In genomic region chr10:46223626-46224413, GRCh38 we compare ENCODE assay signal across 18 cellular contexts.
DNase-seq lines count a peak whose midpoint lies in the region; ATAC-seq, FAIRE-seq and TF ChIP-seq lines count a peak whose summit lies in the region.
"Had no signal": no experiment of that assay in that cellular context is flagged by ENCODE, and none has a peak within 500 bp of the region (broad histone marks: within the 10 kb centered on the region; RNA-seq: fewer than 3 reads in every experiment).

No MANE protein-coding gene starts in this region.

- H3K27me3 ChIP-seq in HepG2 (ENCODE audit: control insufficient read depth in 1 of 2, insufficient read depth in 2 of 2, low read length in 2 of 2) (peaks cover 0 to 24% of the 10 kb centered on the region in 2 experiments; a peak in 2 of 5 replicates), right lobe of liver (no peaks in the 10 kb centered on the region), esophagus muscularis mucosa (peaks cover 0 to 10% (median 0%) of the 10 kb centered on the region in 4 donors), vagina (no peaks in the 10 kb centered on the region)

- no peak overlapping the region for H2AFZ ChIP-seq in HepG2 (ENCODE audit: low read length)
- H2AFZ ChIP-seq: PC-9 had no signal

- no peak overlapping the region for H3K27ac Mint-ChIP-seq in activated CD4-positive, alpha-beta T cell treated with anti-CD3 and anti-CD28 coated beads, Interleukin-2, amount 10 ng/mL, durations not matched to agents 24 days and 14 days

- no peaks in the 10 kb centered on the region for H3K27me3 Mint-ChIP-seq in activated CD4-positive, alpha-beta T cell treated with anti-CD3 and anti-CD28 coated beads, Interleukin-2, amount 10 ng/mL, durations not matched to agents 24 days and 14 days

- no peak overlapping the region for H3K9ac ChIP-seq in HepG2 (ENCODE audit: insufficient read depth, low read depth, low read length)

- H3K27ac ChIP-seq in HepG2 (ENCODE audit: extremely low read length, insufficient read depth, low read length) (no peak overlapping the region), right lobe of liver (no peak overlapping the region), esophagus muscularis mucosa (replicated peaks in 1 of 4) (no peak overlapping the region), vagina (no peak overlapping the region)
- H3K27ac ChIP-seq: C4-2B had no signal

- intact Hi-C loops in activated CD4-positive, alpha-beta T cell treated with anti-CD3 and anti-CD28 coated beads, Interleukin-2, amount 10 ng/mL, durations not matched to agents 24 days and 14 days (cut with micrococcal nuclease) = no loop called here
- intact Hi-C loops in HepG2 (cut with micrococcal nuclease; ENCODE audit: unreplicated experiment) (loop anchor here (10.0 kb wide), 1 partner anchor 199 kb away; no protein-coding TSS in a partner anchor), right lobe of liver (cut with DNase I) (no loop called here), esophagus muscularis mucosa (cut with DNase I) (no loop called here), vagina (cut with DNase I) (no loop called here)

- H3K79me2 ChIP-seq in HepG2 (ENCODE audit: insufficient read depth, low read length) = no peaks in the 10 kb centered on the region

- no peaks in the 10 kb centered on the region for H3K9me3 ChIP-seq in HepG2 (ENCODE audit: low read length)
- H3K9me3 ChIP-seq in right lobe of liver = no peaks in the 10 kb centered on the region
- no peaks in the 10 kb centered on the region for H3K9me3 ChIP-seq in esophagus muscularis mucosa
- H3K9me3 ChIP-seq in vagina = no peaks in the 10 kb centered on the region
- H3K9me3 ChIP-seq: HAP-1 had no signal

- CTCF ChIA-PET in HepG2 (lab: Yijun Ruan, JAX; ENCODE audit: low intra/inter-chr PET ratio, low total read pairs) = no interaction called here

- no peaks in the 10 kb centered on the region for H3K36me3 ChIP-seq in HepG2 (replicated peaks in 1 of 2; ENCODE audit: control insufficient read depth in 1 of 2, insufficient read depth in 2 of 2, low read length in 2 of 2)
- no peaks in the 10 kb centered on the region for H3K36me3 ChIP-seq in right lobe of liver
- no peaks in the 10 kb centered on the region for H3K36me3 ChIP-seq in esophagus muscularis mucosa
- H3K36me3 ChIP-seq in vagina = no peaks in the 10 kb centered on the region
- H3K36me3 ChIP-seq: HAP-1 had no signal

- no peak for TF ChIP-seq RAD21 in HepG2 (CRISPR knock-in tag; IDR thresholded peaks at IDR 0.05)

- TF ChIP-seq EP300 in HepG2 (IDR thresholded peaks at IDR 0.05; ENCODE audit: low read depth in 2 of 2, low read length in 2 of 2) = no peak
- TF ChIP-seq EP300 in HepG2 (CRISPR knock-in tag; IDR thresholded peaks at IDR 0.05; ENCODE audit: borderline replicate concordance) = no peak
- no peak for TF ChIP-seq EP300 in esophagus muscularis mucosa (IDR thresholded peaks at IDR 0.05)

- POLR2A ChIA-PET in HepG2 (lab: Yijun Ruan, JAX) = no interaction called here

- no peak for FAIRE-seq in HepG2 (lab: Jason Lieb, UNC)
- FAIRE-seq: GM12891, GM19239 had no signal

- H3K4me3 Mint-ChIP-seq in activated CD4-positive, alpha-beta T cell treated with anti-CD3 and anti-CD28 coated beads, Interleukin-2, amount 10 ng/mL, durations not matched to agents 24 days and 14 days = no peak overlapping the region

- DNase-seq in activated CD4-positive, alpha-beta T cell treated with anti-CD3 and anti-CD28 coated beads, Interleukin-2, amount 10 ng/mL, durations not matched to agents 24 days and 14 days = peak; percentile 48
- DNase-seq in activated CD4-positive, alpha-beta T cell treated with anti-CD3 and anti-CD28 coated beads for 1 hour = no peak
- DNase-seq in HepG2 (ENCODE audit: low spot score) (no peak), right lobe of liver (no peak), esophagus muscularis mucosa (ENCODE audit: extremely low spot score) (peak; percentile 74), vagina (ENCODE audit: extremely low spot score in 2 of 2) (peak; percentile 70 to 77), NCI-H748 (lab: John Stamatoyannopoulos, UW; ENCODE audit: unreplicated experiment) (no peak)
- DNase-seq: IMR-90, NCI-H1048, NCI-H1694, NCI-H2107, NCI-H345, PC-9 had no signal

- H3K4me1 Mint-ChIP-seq in activated CD4-positive, alpha-beta T cell treated with anti-CD3 and anti-CD28 coated beads, Interleukin-2, amount 10 ng/mL, durations not matched to agents 24 days and 14 days = peaks cover 7% of the 10 kb centered on the region

- WGBS in HepG2 (ENCODE audit: low lambda C conversion rate) = 0% methylated on average over 1 of the region's 10 CpGs
- 100% methylated on average over 3 of the region's 10 CpGs for WGBS in right lobe of liver (ENCODE audit: insufficient coverage, low coverage, low lambda C conversion rate, missing lambda C conversion rate)
- 96% methylated on average over 10 of the region's 10 CpGs for WGBS in esophagus muscularis mucosa

- H3K9me3 Mint-ChIP-seq in activated CD4-positive, alpha-beta T cell treated with anti-CD3 and anti-CD28 coated beads, Interleukin-2, amount 10 ng/mL, durations not matched to agents 24 days and 14 days = no peaks in the 10 kb centered on the region

- H3K4me1 ChIP-seq in HepG2 (ENCODE audit: insufficient read depth, low read length) (peaks cover 32% of the 10 kb centered on the region), right lobe of liver (no peaks in the 10 kb centered on the region), esophagus muscularis mucosa (peaks cover 0 to 2% (median 0%) of the 10 kb centered on the region in 4 donors), vagina (no peaks in the 10 kb centered on the region)
- H3K4me1 ChIP-seq: HAP-1 had no signal

- ATAC-seq in HepG2 (no peak), right lobe of liver (no peak), HG03378 (IDR thresholded peaks at IDR 0.05; ENCODE audit: unreplicated experiment) (no peak)

- no peak for TF ChIP-seq POLR2A in HepG2 (IDR thresholded peaks at IDR 0.05; ENCODE audit: insufficient read depth in 1 of 2, low read depth in 2 of 2, low read length in 2 of 2)
- no peak for TF ChIP-seq POLR2A in right lobe of liver (IDR thresholded peaks at IDR 0.05)
- no peak for TF ChIP-seq POLR2A in esophagus muscularis mucosa (IDR thresholded peaks at IDR 0.05; ENCODE audit: low read depth)
- no peak for TF ChIP-seq POLR2A in vagina (IDR thresholded peaks at IDR 0.05)

- no TSS peak for BruUV-seq in HepG2 (replicated peaks; lab: Mats Ljungman, UMichigan)

- in situ Hi-C loops in HepG2 (cut with HindIII; ENCODE audit: extremely low pct_ligation_motif_present, low pct_unique_long_range_greater_than_20kb) = no loop called here

- H3K4me2 ChIP-seq in HepG2 (ENCODE audit: low read depth, low read length) = no peak overlapping the region

- TF ChIP-seq CTCF in HepG2 (CRISPR knock-in tag; IDR thresholded peaks at IDR 0.05) (no peak), right lobe of liver (IDR thresholded peaks at IDR 0.05) (no peak), esophagus muscularis mucosa (IDR thresholded peaks at IDR 0.05) (no peak), vagina (IDR thresholded peaks at IDR 0.05) (no peak)

- no peak overlapping the region for H3K4me3 ChIP-seq in HepG2 (replicated peaks in 1 of 3; ENCODE audit: insufficient read depth in 1 of 3, low read depth in 2 of 3, low read length in 3 of 3)
- no peak overlapping the region for H3K4me3 ChIP-seq in right lobe of liver
- H3K4me3 ChIP-seq in esophagus muscularis mucosa = no peak overlapping the region
- H3K4me3 ChIP-seq in vagina = no peak overlapping the region
- H3K4me3 ChIP-seq: HAP-1, PC-9 had no signal

- no peaks in the 10 kb centered on the region for H4K20me1 ChIP-seq in HepG2 (ENCODE audit: insufficient read depth, low read length)

- H3K36me3 Mint-ChIP-seq in activated CD4-positive, alpha-beta T cell treated with anti-CD3 and anti-CD28 coated beads, Interleukin-2, amount 10 ng/mL, durations not matched to agents 24 days and 14 days (ENCODE audit: low read depth) = peaks cover 14% of the 10 kb centered on the region

TF ChIP-seq in HepG2, 621 proteins besides CTCF, POLR2A, EP300 and RAD21:
- no peak for TF ChIP-seq RFXAP (CRISPR knock-in tag; IDR thresholded peaks at IDR 0.05; ENCODE audit: borderline replicate concordance)
- no peak for TF ChIP-seq TRIM22 (IDR thresholded peaks at IDR 0.05)
- peak; percentile 57; the same call in 1 of the 2 replicates for TF ChIP-seq CREB1 (IDR thresholded peaks at IDR 0.05)
- no peak for TF ChIP-seq CREB1 (CRISPR knock-in tag; IDR thresholded peaks at IDR 0.05)

Comparison
In these comparisons a context has a peak if more than half of its experiments do, and no peak if none do; other contexts are left out.
1. DNase-seq: peak in activated CD4-positive, alpha-beta T cell treated with anti-CD3 and anti-CD28 coated beads, Interleukin-2, amount 10 ng/mL, durations not matched to agents 24 days and 14 days (single experiment), esophagus muscularis mucosa (single experiment) and vagina (2 of 2); none in activated CD4-positive, alpha-beta T cell treated with anti-CD3 and anti-CD28 coated beads for 1 hour (single experiment), HepG2 (single experiment), right lobe of liver (0 of 3) and NCI-H748 (single experiment).